In the genomic region with DNA sequence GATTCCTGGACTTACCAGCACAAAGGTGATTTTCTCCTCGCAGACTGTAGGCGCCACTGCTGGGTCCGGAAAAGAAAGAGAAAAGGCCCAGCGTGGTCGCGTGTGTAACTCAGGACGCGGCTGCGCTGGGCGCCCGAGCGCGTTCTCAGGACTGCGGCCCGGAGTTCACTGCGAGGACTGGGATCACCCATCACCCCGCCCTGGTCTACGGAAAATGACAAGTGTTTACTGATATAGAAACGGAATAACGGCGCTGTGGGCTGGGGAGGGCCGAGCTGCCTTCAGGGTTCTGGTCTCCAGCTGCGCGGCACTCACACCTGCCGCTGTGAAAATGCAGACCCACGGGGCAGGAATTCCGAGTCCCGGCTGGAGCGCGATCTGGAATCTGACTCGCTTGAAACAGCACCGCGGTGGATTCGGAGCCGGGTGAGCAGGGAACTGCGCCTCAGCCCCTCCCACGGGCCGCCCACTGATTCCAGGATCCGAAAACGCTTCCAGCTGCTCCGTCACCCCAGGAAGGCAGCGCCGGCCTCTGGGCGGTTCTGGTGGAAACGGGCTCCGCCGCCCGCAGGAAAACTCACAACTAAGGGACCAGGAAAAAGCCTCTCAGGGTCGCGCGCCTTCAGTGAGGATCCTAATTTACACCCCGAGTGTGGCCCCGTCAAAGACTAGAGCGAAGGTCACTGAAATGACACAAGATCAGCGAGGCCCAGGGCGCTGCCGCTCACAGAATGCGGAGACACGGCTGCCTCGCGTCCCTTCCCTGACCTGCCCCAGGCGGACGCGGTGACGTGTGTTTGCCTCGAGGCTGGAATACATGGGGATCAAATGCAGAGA, we compare ENCODE assay signal across 1 cellular context.
A peak's percentile ranks its signal among the peaks of the same experiment; 100 is the strongest.
TF ChIP-seq lines count a peak whose summit lies in the region.

No MANE protein-coding gene starts in this region.

TF ChIP-seq in HepG2, 621 proteins besides CTCF, POLR2A, EP300 and RAD21 (continued from another document and continues in another):
- TF ChIP-seq ZNF687 (CRISPR knock-in tag; IDR thresholded peaks at IDR 0.05): peak; percentile 95
- no peak for TF ChIP-seq ZNF672 (CRISPR knock-in tag; IDR thresholded peaks at IDR 0.05)
- no peak for TF ChIP-seq ZFP37 (CRISPR knock-in tag; IDR thresholded peaks at IDR 0.05; ENCODE audit: borderline replicate concordance)
- peak; percentile 84 for TF ChIP-seq PPARG (CRISPR knock-in tag; conservative IDR thresholded peaks at IDR 0.05)
- TF ChIP-seq HNF4A (CRISPR knock-in tag; IDR thresholded peaks at IDR 0.05): peak; percentile 58; the same call in 1 of the 2 replicates
- TF ChIP-seq ZSCAN21 (CRISPR knock-in tag; IDR thresholded peaks at IDR 0.05; ENCODE audit: borderline replicate concordance): peak; percentile 42; the same call in 1 of the 2 replicates
- no peak for TF ChIP-seq ZNF34 (CRISPR knock-in tag; IDR thresholded peaks at IDR 0.05; ENCODE audit: borderline replicate concordance)
- peak; percentile 56; the same call in 1 of the 2 replicates for TF ChIP-seq ZBTB20 (CRISPR knock-in tag; IDR thresholded peaks at IDR 0.05; ENCODE audit: borderline replicate concordance, low read depth)
- no peak for TF ChIP-seq SNAPC5 (CRISPR knock-in tag; IDR thresholded peaks at IDR 0.05; ENCODE audit: borderline replicate concordance)
- TF ChIP-seq, protein P1, sequence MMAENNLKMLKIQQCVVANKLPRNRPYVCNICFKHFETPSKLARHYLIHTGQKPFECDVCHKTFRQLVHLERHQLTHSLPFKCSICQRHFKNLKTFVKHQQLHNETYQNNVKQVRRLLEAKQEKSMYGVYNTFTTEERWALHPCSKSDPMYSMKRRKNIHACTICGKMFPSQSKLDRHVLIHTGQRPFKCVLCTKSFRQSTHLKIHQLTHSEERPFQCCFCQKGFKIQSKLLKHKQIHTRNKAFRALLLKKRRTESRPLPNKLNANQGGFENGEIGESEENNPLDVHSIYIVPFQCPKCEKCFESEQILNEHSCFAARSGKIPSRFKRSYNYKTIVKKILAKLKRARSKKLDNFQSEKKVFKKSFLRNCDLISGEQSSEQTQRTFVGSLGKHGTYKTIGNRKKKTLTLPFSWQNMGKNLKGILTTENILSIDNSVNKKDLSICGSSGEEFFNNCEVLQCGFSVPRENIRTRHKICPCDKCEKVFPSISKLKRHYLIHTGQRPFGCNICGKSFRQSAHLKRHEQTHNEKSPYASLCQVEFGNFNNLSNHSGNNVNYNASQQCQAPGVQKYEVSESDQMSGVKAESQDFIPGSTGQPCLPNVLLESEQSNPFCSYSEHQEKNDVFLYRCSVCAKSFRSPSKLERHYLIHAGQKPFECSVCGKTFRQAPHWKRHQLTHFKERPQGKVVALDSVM (CRISPR knock-in tag; IDR thresholded peaks at IDR 0.05): no peak
- TF ChIP-seq DRAP1 (CRISPR knock-in tag; IDR thresholded peaks at IDR 0.05): peak; percentile 15; the same call in 1 of the 2 replicates
- TF ChIP-seq, protein P2, sequence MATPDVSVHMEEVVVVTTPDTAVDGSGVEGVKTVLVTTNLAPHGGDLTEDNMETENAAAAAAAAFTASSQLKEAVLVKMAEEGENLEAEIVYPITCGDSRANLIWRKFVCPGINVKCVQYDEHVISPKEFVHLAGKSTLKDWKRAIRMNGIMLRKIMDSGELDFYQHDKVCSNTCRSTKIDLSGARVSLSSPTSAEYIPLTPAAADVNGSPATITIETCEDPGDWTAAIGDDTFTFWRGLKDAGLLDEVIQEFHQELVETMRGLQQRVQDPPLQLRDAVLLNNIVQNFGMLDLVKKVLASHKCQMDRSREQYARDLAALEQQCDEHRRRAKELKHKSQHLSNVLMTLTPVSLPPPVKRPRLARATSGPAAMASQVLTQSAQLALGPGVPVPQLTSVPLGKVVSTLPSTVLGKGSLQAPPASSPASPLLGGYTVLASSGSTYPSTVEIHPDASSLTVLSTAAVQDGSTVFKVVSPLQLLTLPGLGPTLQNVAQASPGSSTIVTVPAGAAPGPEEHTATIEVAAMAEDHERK (CRISPR knock-in tag; IDR thresholded peaks at IDR 0.05; ENCODE audit: low read depth): no peak
- no peak for TF ChIP-seq KLF9 (CRISPR knock-in tag; IDR thresholded peaks at IDR 0.05; ENCODE audit: low read depth)
- TF ChIP-seq NCOR1 (IDR thresholded peaks at IDR 0.05; ENCODE audit: borderline replicate concordance, low read length): no peak
- TF ChIP-seq, protein P3, sequence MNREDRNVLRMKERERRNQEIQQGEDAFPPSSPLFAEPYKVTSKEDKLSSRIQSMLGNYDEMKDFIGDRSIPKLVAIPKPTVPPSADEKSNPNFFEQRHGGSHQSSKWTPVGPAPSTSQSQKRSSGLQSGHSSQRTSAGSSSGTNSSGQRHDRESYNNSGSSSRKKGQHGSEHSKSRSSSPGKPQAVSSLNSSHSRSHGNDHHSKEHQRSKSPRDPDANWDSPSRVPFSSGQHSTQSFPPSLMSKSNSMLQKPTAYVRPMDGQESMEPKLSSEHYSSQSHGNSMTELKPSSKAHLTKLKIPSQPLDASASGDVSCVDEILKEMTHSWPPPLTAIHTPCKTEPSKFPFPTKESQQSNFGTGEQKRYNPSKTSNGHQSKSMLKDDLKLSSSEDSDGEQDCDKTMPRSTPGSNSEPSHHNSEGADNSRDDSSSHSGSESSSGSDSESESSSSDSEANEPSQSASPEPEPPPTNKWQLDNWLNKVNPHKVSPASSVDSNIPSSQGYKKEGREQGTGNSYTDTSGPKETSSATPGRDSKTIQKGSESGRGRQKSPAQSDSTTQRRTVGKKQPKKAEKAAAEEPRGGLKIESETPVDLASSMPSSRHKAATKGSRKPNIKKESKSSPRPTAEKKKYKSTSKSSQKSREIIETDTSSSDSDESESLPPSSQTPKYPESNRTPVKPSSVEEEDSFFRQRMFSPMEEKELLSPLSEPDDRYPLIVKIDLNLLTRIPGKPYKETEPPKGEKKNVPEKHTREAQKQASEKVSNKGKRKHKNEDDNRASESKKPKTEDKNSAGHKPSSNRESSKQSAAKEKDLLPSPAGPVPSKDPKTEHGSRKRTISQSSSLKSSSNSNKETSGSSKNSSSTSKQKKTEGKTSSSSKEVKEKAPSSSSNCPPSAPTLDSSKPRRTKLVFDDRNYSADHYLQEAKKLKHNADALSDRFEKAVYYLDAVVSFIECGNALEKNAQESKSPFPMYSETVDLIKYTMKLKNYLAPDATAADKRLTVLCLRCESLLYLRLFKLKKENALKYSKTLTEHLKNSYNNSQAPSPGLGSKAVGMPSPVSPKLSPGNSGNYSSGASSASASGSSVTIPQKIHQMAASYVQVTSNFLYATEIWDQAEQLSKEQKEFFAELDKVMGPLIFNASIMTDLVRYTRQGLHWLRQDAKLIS (CRISPR knock-in tag; IDR thresholded peaks at IDR 0.05): no peak
- TF ChIP-seq SOX13 (IDR thresholded peaks at IDR 0.05): no peak
- TF ChIP-seq SOX13 (CRISPR knock-in tag; conservative IDR thresholded peaks at IDR 0.05 in 1 of 2, IDR thresholded peaks at IDR 0.05 in 1 of 2): 0 out of 4 replicates have a peak, but pooled peaks of 1 of the 2 experiments have one; percentile 33
- TF ChIP-seq DDIT3 (CRISPR knock-in tag; IDR thresholded peaks at IDR 0.05): no peak
- TF ChIP-seq ZNF773 (CRISPR knock-in tag; IDR thresholded peaks at IDR 0.05; ENCODE audit: borderline replicate concordance): 0 out of 2 replicates have a peak, but pooled peaks have one; percentile 48
- TF ChIP-seq ZNF274 (CRISPR knock-in tag; IDR thresholded peaks at IDR 0.05): peak; percentile 56; the same call in 1 of the 2 replicates
- 0 out of 2 replicates have a peak, but pooled peaks have one; percentile 31 for TF ChIP-seq ZNF572 (CRISPR knock-in tag; IDR thresholded peaks at IDR 0.05)
- TF ChIP-seq ZNF660 (CRISPR knock-in tag; IDR thresholded peaks at IDR 0.05; ENCODE audit: borderline replicate concordance, low read depth): no peak
- peak; percentile 26; the same call in 1 of the 2 replicates for TF ChIP-seq SIX1 (CRISPR knock-in tag; IDR thresholded peaks at IDR 0.05; ENCODE audit: borderline replicate concordance)
- 0 out of 2 replicates have a peak, but pooled peaks have one; percentile 25 for TF ChIP-seq ZNF234 (CRISPR knock-in tag; conservative IDR thresholded peaks at IDR 0.05)
- peak; percentile 68; the same call in 1 of the 2 replicates for TF ChIP-seq ZNF343 (CRISPR knock-in tag; IDR thresholded peaks at IDR 0.05)
- TF ChIP-seq WIZ (CRISPR knock-in tag; IDR thresholded peaks at IDR 0.05): no peak
- 0 out of 2 replicates have a peak, but pooled peaks have one; percentile 57 for TF ChIP-seq ATF7-NPFF (CRISPR knock-in tag; IDR thresholded peaks at IDR 0.05; ENCODE audit: low read depth)
- TF ChIP-seq SCMH1 (CRISPR knock-in tag; IDR thresholded peaks at IDR 0.05; ENCODE audit: borderline replicate concordance): no peak
- TF ChIP-seq ZNF121 (CRISPR knock-in tag; IDR thresholded peaks at IDR 0.05): no peak; the same call in 1 of the 2 replicates
- TF ChIP-seq NFE2 (CRISPR knock-in tag; IDR thresholded peaks at IDR 0.05): no peak
- TF ChIP-seq ZFYVE20 (CRISPR knock-in tag; IDR thresholded peaks at IDR 0.05; ENCODE audit: borderline replicate concordance, low read depth): no peak
- TF ChIP-seq HMGXB3 (CRISPR knock-in tag; IDR thresholded peaks at IDR 0.05; ENCODE audit: borderline replicate concordance): 0 out of 2 replicates have a peak, but pooled peaks have one; percentile 39
- TF ChIP-seq HCFC1 (IDR thresholded peaks at IDR 0.05; ENCODE audit: low read depth, low read length): no peak
- peak; percentile 88 for TF ChIP-seq ZFY (CRISPR knock-in tag; IDR thresholded peaks at IDR 0.05)
- peak; percentile 71; the same call in 1 of the 2 replicates for TF ChIP-seq KMT2B (CRISPR knock-in tag; IDR thresholded peaks at IDR 0.05)
- TF ChIP-seq ZFX (CRISPR knock-in tag; IDR thresholded peaks at IDR 0.05; ENCODE audit: low read depth): peak; percentile 89
- no peak for TF ChIP-seq ZNF780A (CRISPR knock-in tag; IDR thresholded peaks at IDR 0.05)
- no peak for TF ChIP-seq MBD4 (IDR thresholded peaks at IDR 0.05; ENCODE audit: borderline replicate concordance, low read length)
- TF ChIP-seq ZNF10 (CRISPR knock-in tag; IDR thresholded peaks at IDR 0.05; ENCODE audit: borderline replicate concordance, low read depth): no peak
- no peak for TF ChIP-seq ZNF737 (CRISPR knock-in tag; IDR thresholded peaks at IDR 0.05; ENCODE audit: borderline replicate concordance)
